In the genomic region with DNA sequence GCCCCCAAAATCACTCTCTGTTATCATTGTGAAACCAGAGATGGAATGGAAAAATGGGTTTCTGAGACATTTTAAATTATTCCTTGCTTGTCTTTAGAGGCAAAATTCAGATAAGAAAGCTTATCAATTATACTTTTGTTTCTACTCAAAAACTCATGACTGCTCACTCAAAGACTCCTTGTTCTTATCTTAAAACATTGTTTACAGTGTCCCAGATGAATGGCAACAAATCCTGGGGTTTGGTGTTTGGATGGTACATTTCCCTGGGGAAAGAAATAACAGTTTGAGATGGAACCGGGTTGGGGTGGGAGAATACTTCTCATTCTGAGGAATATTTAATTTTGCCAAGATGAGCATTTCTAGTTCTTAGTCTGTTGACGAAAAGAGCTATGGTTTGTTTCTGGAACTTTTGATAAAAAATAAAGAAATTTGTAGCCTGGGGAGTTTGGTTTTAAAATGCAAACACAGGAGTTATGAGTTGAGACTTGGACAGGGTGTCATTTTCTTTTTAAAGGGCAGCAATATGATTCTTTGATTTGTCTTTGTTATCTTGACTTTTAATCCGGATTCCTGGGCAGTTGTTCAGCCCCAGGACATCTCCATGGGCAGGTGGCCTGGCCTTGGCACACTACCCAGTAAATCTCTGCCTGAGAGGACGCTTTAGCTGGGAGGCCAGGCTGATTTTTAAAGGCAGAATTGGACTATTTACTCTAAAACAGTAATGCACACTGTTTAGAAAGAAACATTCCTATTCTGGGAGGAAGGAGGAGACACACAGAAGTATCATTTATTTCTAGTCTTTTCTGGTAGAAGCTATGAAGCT, we compare ENCODE assay signal across 10 cellular contexts. TPM values are rescaled to one million over a fixed set of nuclear protein-coding genes. Genes with fewer than 3 reads are reported as not detected.
DNase-seq lines count a peak whose midpoint lies in the region; ATAC-seq and TF ChIP-seq lines count a peak whose summit lies in the region.
"Had no signal": no experiment of that assay in that cellular context is flagged by ENCODE, and none has a peak within 500 bp of the region (broad histone marks: within the 10 kb centered on the region; RNA-seq: fewer than 3 reads in every experiment).

No MANE protein-coding gene starts in this region.

- DNase-seq in left ventricle myocardium inferior, result no peak
- DNase-seq in Right ventricle myocardium inferior (ENCODE audit: missing footprints), result no peak
- no peak for DNase-seq in central memory CD8-positive, alpha-beta T cell (ENCODE audit: low spot score in 2 of 2)
- DNase-seq in upper lobe of right lung, result no peak
- DNase-seq in CD1c-positive myeloid dendritic cell (ENCODE audit: extremely low spot score), result no peak
- no peak for DNase-seq in aorta
- DNase-seq in H4 (ENCODE audit: low spot score), result no peak
- DNase-seq: activated T-cell treated with anti-CD3 and anti-CD28 coated beads, Interleukin-2, amount 50 U/mL, for 1 hour had no signal

- peak overlapping the region; percentile 29 for H3K27ac Mint-ChIP-seq in central memory CD8-positive, alpha-beta T cell (ENCODE audit: low read depth)

- H3K4me1 Mint-ChIP-seq in central memory CD8-positive, alpha-beta T cell, result peaks cover 45% of the 10 kb centered on the region

- H3K4me3 Mint-ChIP-seq in central memory CD8-positive, alpha-beta T cell, result no peak overlapping the region

- H3K9ac ChIP-seq in muscle layer of colon (ENCODE audit: low read length), result no peak overlapping the region

- H3K27me3 Mint-ChIP-seq in central memory CD8-positive, alpha-beta T cell, result no peaks in the 10 kb centered on the region

- H3K27me3 ChIP-seq in left ventricle myocardium inferior (ENCODE audit: low read depth) (no peaks in the 10 kb centered on the region), muscle layer of colon (ENCODE audit: control insufficient read depth in 1 of 2, insufficient read depth in 2 of 2, low read length in 2 of 2) (no peaks in the 10 kb centered on the region), upper lobe of right lung (no peaks in the 10 kb centered on the region), aorta (ENCODE audit: control insufficient read depth in 1 of 2, insufficient read depth in 2 of 2, low read length in 1 of 2) (no peaks in the 10 kb centered on the region)

- no peak overlapping the region for H3K4me3 ChIP-seq in left ventricle myocardium inferior
- H3K4me3 ChIP-seq in muscle layer of colon (ENCODE audit: low read depth in 1 of 2, low read length in 2 of 2), result peak overlapping the region in 1 of 2 donors; percentile 8
- H3K4me3 ChIP-seq in upper lobe of right lung, result no peak overlapping the region
- H3K4me3 ChIP-seq in aorta (ENCODE audit: low read length in 2 of 2), result no peak overlapping the region

- no peaks in the 10 kb centered on the region for H3K9me3 ChIP-seq in left ventricle myocardium inferior (replicated peaks)
- H3K9me3 ChIP-seq in muscle layer of colon (ENCODE audit: low read length), result no peaks in the 10 kb centered on the region
- H3K9me3 ChIP-seq in upper lobe of right lung, result no peaks in the 10 kb centered on the region
- H3K9me3 ChIP-seq in aorta (ENCODE audit: control insufficient read depth, low read length), result no peaks in the 10 kb centered on the region

- H3K9me3 Mint-ChIP-seq in central memory CD8-positive, alpha-beta T cell, result no peaks in the 10 kb centered on the region

- TF ChIP-seq CTCF in left ventricle myocardium inferior (IDR thresholded peaks at IDR 0.05; ENCODE audit: borderline replicate concordance) (no peak), upper lobe of right lung (IDR thresholded peaks at IDR 0.05) (no peak)

- ATAC-seq in Right ventricle myocardium inferior (no peak), upper lobe of right lung (no peak), aorta (ENCODE audit: low FRiP score) (no peak)
- no peak for ATAC-seq in central memory CD8-positive, alpha-beta T cell (replicated peaks; ENCODE audit: extremely low read depth, poor library complexity, severe bottlenecking)

- H3K4me1 ChIP-seq in left ventricle myocardium inferior, result peaks cover 54% of the 10 kb centered on the region
- peaks cover 84% of the 10 kb centered on the region for H3K4me1 ChIP-seq in muscle layer of colon (ENCODE audit: insufficient read depth, low read length)
- H3K4me1 ChIP-seq in upper lobe of right lung, result peaks cover 44% of the 10 kb centered on the region
- H3K4me1 ChIP-seq in aorta (ENCODE audit: control insufficient read depth in 1 of 2, insufficient read depth in 2 of 2, low read length in 2 of 2), result peaks cover 0 to 5% of the 10 kb centered on the region in 2 donors

- peaks cover 3% of the 10 kb centered on the region for H3K36me3 Mint-ChIP-seq in central memory CD8-positive, alpha-beta T cell (ENCODE audit: insufficient read depth)

- WGBS in aorta, 2 donors, result 17% methylated on average over 4 of the region's 4 CpGs

- H3K36me3 ChIP-seq in left ventricle myocardium inferior (no peaks in the 10 kb centered on the region), muscle layer of colon (ENCODE audit: insufficient read depth, low read length) (no peaks in the 10 kb centered on the region), upper lobe of right lung (no peaks in the 10 kb centered on the region), aorta (ENCODE audit: control insufficient read depth in 1 of 2, insufficient read depth in 2 of 2, low read length in 1 of 2) (no peaks in the 10 kb centered on the region)

- H3K27ac ChIP-seq in left ventricle myocardium inferior (replicated peaks) (peak overlapping the region; percentile 73), muscle layer of colon (ENCODE audit: low read depth, low read length) (peak overlapping the region; percentile 94), upper lobe of right lung (peak overlapping the region; percentile 21), aorta (ENCODE audit: low read depth in 1 of 2, low read length in 2 of 2) (no peak overlapping the region)
- H3K27ac ChIP-seq: epithelial cell of prostate had no signal

- intact Hi-C loops in left ventricle myocardium inferior (cut with micrococcal nuclease), result loop anchor here (5.0 kb wide), 1 partner anchor 178 kb away; no protein-coding TSS in a partner anchor
- intact Hi-C loops in Right ventricle myocardium inferior (cut with DNase I), result loop anchor here (5.0 to 10.0 kb wide), 2 partner anchors 43 to 611 kb away; no protein-coding TSS in a partner anchor
- intact Hi-C loops in upper lobe of right lung (cut with DNase I), result no loop called here
- intact Hi-C loops in aorta (cut with DNase I), result loop anchor here (5.0 to 10.0 kb wide), 4 partner anchors 163 to 613 kb away; partner anchors contain the start of genes ANKRD28 (in 1 of the 2) and GALNT15 (in 1 of the 2)

RNA-seq across cellular contexts. Expression of gene BTD, which starts 32.4 kb away (rescaled TPM):
- total RNA-seq in left ventricle myocardium inferior (9.2 TPM), Right ventricle myocardium inferior (13.5 TPM), upper lobe of right lung (24.6 TPM), aorta (10 to 100 TPM; 11.7 to 17.6 TPM)
- polyA plus RNA-seq in aorta, result 10 to 100 TPM in 1 of 2 donors, 1 to 10 TPM in 1; 8.4 to 20.5 TPM
- total RNA-seq in H4 (2014; rRNA removed; shearing (Covaris generic)), result 20.1 and 23.8 TPM in 2 replicates

RNA-seq across cellular contexts. Expression of gene HACL1, which starts 32.6 kb away (rescaled TPM):
- total RNA-seq in left ventricle myocardium inferior (14.9 TPM), Right ventricle myocardium inferior (12.5 TPM), upper lobe of right lung (15.2 TPM), aorta (10 to 100 TPM; 20.6 to 27.1 TPM)
- polyA plus RNA-seq in aorta, result 10 to 100 TPM; 13.3 to 26.0 TPM
- total RNA-seq in H4 (2014; rRNA removed; shearing (Covaris generic)), result 18.1 and 19.0 TPM in 2 replicates

Comparison
In these comparisons a context has a peak if more than half of its experiments do, and no peak if none do; other contexts are left out.
1. H3K27ac ChIP-seq: peak in left ventricle myocardium inferior (single experiment), muscle layer of colon (single experiment) and upper lobe of right lung (single experiment); none in aorta (0 of 2).